ENCODE assay signal across 16 cellular contexts in genomic region chr19:5313307-5313706, GRCh38. TPM values are rescaled to one million over a fixed set of nuclear protein-coding genes. Genes with fewer than 3 reads are reported as not detected.
DNase-seq lines count a peak whose midpoint lies in the region; ATAC-seq and TF ChIP-seq lines count a peak whose summit lies in the region.
"Had no signal": no experiment of that assay in that cellular context is flagged by ENCODE, and none has a peak within 500 bp of the region (broad histone marks: within the 10 kb centered on the region; RNA-seq: fewer than 3 reads in every experiment).

No MANE protein-coding gene starts in this region.

- DNase-seq in stimulated activated naive CD8-positive, alpha-beta T cell treated with anti-CD3 and anti-CD28 coated beads, Interleukin-15, Interleukin-2, amounts not matched to agents 100 U/mL and 50 U/mL, for 24 hours, result peak; percentile 34
- no peak for DNase-seq in stimulated activated naive CD8-positive, alpha-beta T cell treated with anti-CD3 and anti-CD28 coated beads, Interleukin-15, amount 100 ng/mL, for 72 hours
- DNase-seq in NCI-H345 (lab: John Stamatoyannopoulos, UW), result peak; percentile 83
- DNase-seq in dermis microvascular lymphatic vessel endothelial cell (ENCODE audit: low read depth in 2 of 2), result peak; percentile 51 to 71
- no peak for DNase-seq in foreskin melanocyte
- no peak for DNase-seq in DMS 273 (lab: John Stamatoyannopoulos, UW; ENCODE audit: unreplicated experiment)
- no peak for DNase-seq in sigmoid colon
- no peak for DNase-seq in stimulated activated CD4-positive, alpha-beta T cell treated with anti-CD3 and anti-CD28 coated beads, Interleukin-4, amount 100 ng/mL, for 1 hour
- DNase-seq: activated CD8-positive, alpha-beta memory T cell treated with anti-CD3 and anti-CD28 coated beads, Interleukin-2, amount 50 U/mL, for 4 hours; activated naive CD4-positive, alpha-beta T cell treated with anti-CD3 and anti-CD28 coated beads, Interleukin-2, amount 10 ng/mL, durations not matched to agents 7 days and 5 days; DND-41; immature natural killer cell; NCI-H446 treated with DMSO at 0.1 percent for 48 hours; nucleus accumbens; PC-3 had no signal

- H3K4me1 ChIP-seq in sigmoid colon, result peaks cover 0 to 13% (median 5%) of the 10 kb centered on the region in 4 donors
- H3K4me1 ChIP-seq: breast epithelium had no signal

- intact Hi-C loops in sigmoid colon (cut with DNase I), result no loop called here

- no peaks in the 10 kb centered on the region for H3K9me3 ChIP-seq in sigmoid colon
- H3K9me3 ChIP-seq: breast epithelium had no signal

- H3K4me3 Mint-ChIP-seq in stimulated activated naive CD8-positive, alpha-beta T cell treated with anti-CD3 and anti-CD28 coated beads, Interleukin-15, amount 100 ng/mL, for 72 hours, result no peak overlapping the region
- H3K4me3 Mint-ChIP-seq: activated naive CD4-positive, alpha-beta T cell treated with anti-CD3 and anti-CD28 coated beads, Interleukin-2, amount 10 ng/mL, durations not matched to agents 7 days and 5 days; immature natural killer cell had no signal

- no peaks in the 10 kb centered on the region for H3K27me3 ChIP-seq in sigmoid colon
- H3K27me3 ChIP-seq: breast epithelium had no signal

- ATAC-seq in stimulated activated naive CD8-positive, alpha-beta T cell treated with anti-CD3 and anti-CD28 coated beads, Interleukin-15, Interleukin-2, amounts not matched to agents 100 U/mL and 50 U/mL, for 24 hours, result peak; percentile 14
- no peak for ATAC-seq in stimulated activated naive CD8-positive, alpha-beta T cell treated with anti-CD3 and anti-CD28 coated beads, Interleukin-15, amount 100 ng/mL, for 72 hours
- ATAC-seq: PC-3 had no signal

- H3K36me3 ChIP-seq in sigmoid colon, result no peaks in the 10 kb centered on the region
- H3K36me3 ChIP-seq: breast epithelium had no signal

- TF ChIP-seq EP300 in sigmoid colon (IDR thresholded peaks at IDR 0.05), result no peak

- TF ChIP-seq CTCF in sigmoid colon (IDR thresholded peaks at IDR 0.05), result no peak

- no peak overlapping the region for H3K27ac ChIP-seq in sigmoid colon
- H3K27ac ChIP-seq: breast epithelium had no signal

- WGBS in sigmoid colon, 2 donors, result 6 to 15% methylated on average over 17 of the region's 17 CpGs

- H3K27ac Mint-ChIP-seq in stimulated activated naive CD8-positive, alpha-beta T cell treated with anti-CD3 and anti-CD28 coated beads, Interleukin-15, amount 100 ng/mL, for 72 hours, result no peak overlapping the region
- H3K27ac Mint-ChIP-seq: activated naive CD4-positive, alpha-beta T cell treated with anti-CD3 and anti-CD28 coated beads, Interleukin-2, amount 10 ng/mL, durations not matched to agents 7 days and 5 days; immature natural killer cell had no signal

- no peak overlapping the region for H3K4me3 ChIP-seq in sigmoid colon
- H3K4me3 ChIP-seq: breast epithelium had no signal

- peaks cover 16% of the 10 kb centered on the region for H3K27me3 Mint-ChIP-seq in stimulated activated naive CD8-positive, alpha-beta T cell treated with anti-CD3 and anti-CD28 coated beads, Interleukin-15, amount 100 ng/mL, for 72 hours

- no peak for TF ChIP-seq POLR2A in sigmoid colon (IDR thresholded peaks at IDR 0.05)

- no peaks in the 10 kb centered on the region for H3K9me3 Mint-ChIP-seq in stimulated activated naive CD8-positive, alpha-beta T cell treated with anti-CD3 and anti-CD28 coated beads, Interleukin-15, amount 100 ng/mL, for 72 hours
- H3K9me3 Mint-ChIP-seq: activated naive CD4-positive, alpha-beta T cell treated with anti-CD3 and anti-CD28 coated beads, Interleukin-2, amount 10 ng/mL, durations not matched to agents 7 days and 5 days; immature natural killer cell had no signal

- peaks cover 8% of the 10 kb centered on the region for H3K4me1 Mint-ChIP-seq in stimulated activated naive CD8-positive, alpha-beta T cell treated with anti-CD3 and anti-CD28 coated beads, Interleukin-15, amount 100 ng/mL, for 72 hours
- H3K4me1 Mint-ChIP-seq: activated naive CD4-positive, alpha-beta T cell treated with anti-CD3 and anti-CD28 coated beads, Interleukin-2, amount 10 ng/mL, durations not matched to agents 7 days and 5 days; immature natural killer cell had no signal

RNA-seq across cellular contexts. Expression of gene PTPRS, which starts 27.3 kb away (rescaled TPM):
- 20.5 and 81.2 TPM in 2 replicates for total RNA-seq in dermis microvascular lymphatic vessel endothelial cell
- total RNA-seq in sigmoid colon, result 100 to 1,000 TPM; 120 to 211 (median 139) TPM
- polyA plus RNA-seq in sigmoid colon, result 10 to 100 TPM in 1 of 3 donors, 1 to 10 TPM in 1, under 1 TPM in 1; 0.46 to 12.3 (median 2.4) TPM

Comparison
In these comparisons a context has a peak if more than half of its experiments do, and no peak if none do; other contexts are left out.
1. DNase-seq: peak in stimulated activated naive CD8-positive, alpha-beta T cell treated with anti-CD3 and anti-CD28 coated beads, Interleukin-15, Interleukin-2, amounts not matched to agents 100 U/mL and 50 U/mL, for 24 hours (single experiment), NCI-H345 (single experiment) and dermis microvascular lymphatic vessel endothelial cell (2 of 2); none in stimulated activated naive CD8-positive, alpha-beta T cell treated with anti-CD3 and anti-CD28 coated beads, Interleukin-15, amount 100 ng/mL, for 72 hours (0 of 2), foreskin melanocyte (single experiment), DMS 273 (single experiment), sigmoid colon (single experiment) and stimulated activated CD4-positive, alpha-beta T cell treated with anti-CD3 and anti-CD28 coated beads, Interleukin-4, amount 100 ng/mL, for 1 hour (single experiment).